17 cellular contexts compared by ENCODE assay signal in the genomic region with DNA sequence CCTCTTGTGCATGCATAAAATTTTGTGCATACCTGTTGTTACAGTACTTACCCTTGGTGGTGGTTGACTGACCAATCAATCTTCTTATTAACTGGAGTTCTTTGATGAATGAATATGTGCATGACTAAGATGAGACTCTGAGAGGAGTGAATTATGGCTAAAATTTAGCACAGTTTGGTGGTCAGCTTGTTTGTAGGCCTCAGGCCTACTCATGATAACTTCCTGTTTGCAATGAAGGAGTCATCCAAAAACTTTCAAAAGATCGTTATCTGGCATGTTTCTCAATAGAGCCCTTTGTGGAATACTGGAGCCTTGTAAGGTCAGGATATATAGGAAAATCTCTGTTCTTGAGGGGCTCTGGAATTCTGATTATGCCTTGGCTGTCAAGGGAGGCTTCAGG.
A peak's percentile ranks its signal among the peaks of the same experiment; 100 is the strongest.
DNase-seq lines count a peak whose midpoint lies in the region; ATAC-seq, FAIRE-seq and TF ChIP-seq lines count a peak whose summit lies in the region.
"Had no signal": no experiment of that assay in that cellular context is flagged by ENCODE, and none has a peak within 500 bp of the region (broad histone marks: within the 10 kb centered on the region; RNA-seq: fewer than 3 reads in every experiment).

No MANE protein-coding gene starts in this region.

- no peaks in the 10 kb centered on the region for H3K9me1 ChIP-seq in keratinocyte (ENCODE audit: control insufficient read depth, extremely low read depth, insufficient read depth, low read length)

- dilution Hi-C loops in keratinocyte (cut with MboI; ENCODE audit: extremely low pct_ligation_motif_present, low sequenced_read_pairs): no loop called here

- TF ChIP-seq CTCF in keratinocyte (optimal IDR thresholded peaks at IDR 0.05 in 1 of 3, IDR thresholded peaks at IDR 0.05 in 1 of 3, conservative IDR thresholded peaks at IDR 0.05 in 1 of 3; ENCODE audit: extremely low read depth in 1 of 3, insufficient read depth in 2 of 3, low read length in 3 of 3) (no peak), GM23338 (conservative IDR thresholded peaks at IDR 0.05; ENCODE audit: low read depth in 2 of 2) (no peak)

- peak; percentile 38 for DNase-seq in AG20443 (ENCODE audit: low spot score)
- peak; percentile 96 for DNase-seq in HT1080 (ENCODE audit: low read depth)
- DNase-seq in amniotic epithelial cell (ENCODE audit: low read depth): peak; percentile 76
- peak; percentile 35 for DNase-seq in keratinocyte (ENCODE audit: low read depth, low spot score)
- DNase-seq in GM23338 (ENCODE audit: low spot score): no peak
- no peak for DNase-seq in NCI-H2029 treated with DMSO at 0.1 percent for 48 hours (lab: John Stamatoyannopoulos, UW)
- DNase-seq in stimulated activated naive CD4-positive, alpha-beta T cell (lab: John Stamatoyannopoulos, UW): no peak
- DNase-seq: activated T-cell treated with anti-CD3 and anti-CD28 coated beads, Interleukin-2, amount 50 U/mL, for 24 hours; dermis blood vessel endothelial cell; DND-41; NCI-H2107; posterior cingulate gyrus had no signal

- peaks cover 2% of the 10 kb centered on the region for H3K9me3 ChIP-seq in keratinocyte (ENCODE audit: control insufficient read depth, low read depth, low read length)

- FAIRE-seq in keratinocyte (lab: Jason Lieb, UNC): peak; percentile 70
- FAIRE-seq: islet of Langerhans, urothelium cell line had no signal

- 0 out of 2 replicates have a peak, but pooled peaks cover 2% of the 10 kb centered on the region for H3K9me2 ChIP-seq in GM23338 (ENCODE audit: insufficient read depth)

- no peak overlapping the region for H3K4me3 ChIP-seq in keratinocyte (ENCODE audit: control insufficient read depth in 2 of 3, extremely low read depth in 1 of 3, insufficient read depth in 2 of 3, low read depth in 1 of 3, low read length in 3 of 3)
- H3K4me3 ChIP-seq in GM23338: no peak overlapping the region
- H3K4me3 ChIP-seq: BLaER1 treated with 17β-estradiol and CSF1 and Interleukin-3, amounts not matched to agents 10 nM and 100 nM had no signal

- no peak overlapping the region for H3K27ac Mint-ChIP-seq in GM23338
- H3K27ac Mint-ChIP-seq: activated T-cell treated with anti-CD3 and anti-CD28 coated beads, Interleukin-2, amount 50 U/mL, for 24 hours had no signal

- no peak overlapping the region for H3K9ac ChIP-seq in keratinocyte (ENCODE audit: control insufficient read depth, extremely low read depth, insufficient read depth, low read length)
- H3K9ac ChIP-seq: BLaER1 treated with 17β-estradiol and CSF1 and Interleukin-3, amounts not matched to agents 10 nM and 100 nM; KMS-11 had no signal

- H3K27ac ChIP-seq in keratinocyte (ENCODE audit: control insufficient read depth, insufficient read depth, low read length): no peak overlapping the region
- H3K27ac ChIP-seq in GM23338 (ENCODE audit: low read depth): no peak overlapping the region
- H3K27ac ChIP-seq: BLaER1 treated with 17β-estradiol and CSF1 and Interleukin-3, amounts not matched to agents 10 nM and 100 nM; KMS-11 had no signal

- H4K20me1 ChIP-seq in keratinocyte (ENCODE audit: control insufficient read depth, extremely low read depth, insufficient read depth, low read length): no peaks in the 10 kb centered on the region
- H4K20me1 ChIP-seq in GM23338 (replicated peaks; ENCODE audit: insufficient read depth): no peaks in the 10 kb centered on the region
- H4K20me1 ChIP-seq: BLaER1 treated with 17β-estradiol and CSF1 and Interleukin-3, amounts not matched to agents 10 nM and 100 nM had no signal

- H3K4me1 ChIP-seq in keratinocyte (ENCODE audit: control insufficient read depth, extremely low read depth, insufficient read depth, low read length): peaks cover 10% of the 10 kb centered on the region
- no peaks in the 10 kb centered on the region for H3K4me1 ChIP-seq in GM23338 (ENCODE audit: insufficient read depth)
- H3K4me1 ChIP-seq: BLaER1 treated with 17β-estradiol and CSF1 and Interleukin-3, amounts not matched to agents 10 nM and 100 nM had no signal

- no peaks in the 10 kb centered on the region for H3K27me3 ChIP-seq in keratinocyte (ENCODE audit: control insufficient read depth, extremely low read depth, insufficient read depth, low read length)
- no peaks in the 10 kb centered on the region for H3K27me3 ChIP-seq in GM23338 (ENCODE audit: insufficient read depth)
- H3K27me3 ChIP-seq: BLaER1 treated with 17β-estradiol and CSF1 and Interleukin-3, amounts not matched to agents 10 nM and 100 nM had no signal

- no peaks in the 10 kb centered on the region for H3K27me3 Mint-ChIP-seq in GM23338 (ENCODE audit: insufficient read depth, low read depth, poor library complexity)
- H3K27me3 Mint-ChIP-seq: activated T-cell treated with anti-CD3 and anti-CD28 coated beads, Interleukin-2, amount 50 U/mL, for 24 hours had no signal

- H3K4me3 Mint-ChIP-seq in GM23338: no peak overlapping the region
- H3K4me3 Mint-ChIP-seq: activated T-cell treated with anti-CD3 and anti-CD28 coated beads, Interleukin-2, amount 50 U/mL, for 24 hours had no signal

- no peak for ATAC-seq in GM23338
- ATAC-seq in GM21786 (IDR thresholded peaks at IDR 0.05; ENCODE audit: unreplicated experiment): no peak

- no peaks in the 10 kb centered on the region for H3F3A ChIP-seq in GM23338 (replicated peaks; ENCODE audit: low read depth)

- no peaks in the 10 kb centered on the region for H3K79me2 ChIP-seq in keratinocyte (ENCODE audit: control insufficient read depth, insufficient read depth, low read length)
- H3K79me2 ChIP-seq in GM23338 (replicated peaks; ENCODE audit: insufficient read depth): no peaks in the 10 kb centered on the region

- H2AFZ ChIP-seq in keratinocyte (ENCODE audit: control insufficient read depth, low read length) (peak overlapping the region; percentile 14), GM23338 (no peak overlapping the region)

- no peaks in the 10 kb centered on the region for H3K4me1 Mint-ChIP-seq in GM23338

- H3K36me3 ChIP-seq in keratinocyte (ENCODE audit: control insufficient read depth in 2 of 2, extremely low read depth in 1 of 2, insufficient read depth in 2 of 2, low read length in 2 of 2): no peaks in the 10 kb centered on the region
- H3K36me3 ChIP-seq in GM23338 (ENCODE audit: insufficient read depth): no peaks in the 10 kb centered on the region
- H3K36me3 ChIP-seq: BLaER1 treated with 17β-estradiol and CSF1 and Interleukin-3, amounts not matched to agents 10 nM and 100 nM had no signal

- H3K36me3 Mint-ChIP-seq in GM23338 (ENCODE audit: low read depth): no peaks in the 10 kb centered on the region; the same call in 1 of the 3 replicates

- H3K4me2 ChIP-seq in keratinocyte (ENCODE audit: control insufficient read depth, extremely low read depth, insufficient read depth, low read depth, low read length) (no peak overlapping the region), GM23338 (no peak overlapping the region)
- H3K4me2 ChIP-seq: BLaER1 treated with 17β-estradiol and CSF1 and Interleukin-3, amounts not matched to agents 10 nM and 100 nM; KMS-11 had no signal

- H3K9me3 Mint-ChIP-seq in GM23338: peaks cover 9% of the 10 kb centered on the region; the same call in 2 of the 3 replicates

TF ChIP-seq in GM23338, 12 proteins besides CTCF, POLR2A, EP300 and RAD21 (continues in another document):
- TF ChIP-seq ZNF114 (CRISPR knock-in tag; IDR thresholded peaks at IDR 0.05) (no peak), REST (IDR thresholded peaks at IDR 0.05; ENCODE audit: unreplicated experiment) (no peak), JUNB (IDR thresholded peaks at IDR 0.05; ENCODE audit: unreplicated experiment) (no peak), CREB1 (CRISPR knock-in tag; IDR thresholded peaks at IDR 0.05; ENCODE audit: low read depth) (no peak), EZH2phosphoT487 (IDR thresholded peaks at IDR 0.05; ENCODE audit: unreplicated experiment) (no peak), ZNF331 (CRISPR knock-in tag; IDR thresholded peaks at IDR 0.05; ENCODE audit: low read depth) (no peak), NANOG (IDR thresholded peaks at IDR 0.05; ENCODE audit: borderline replicate concordance) (no peak), EZH2 (IDR thresholded peaks at IDR 0.05; ENCODE audit: low read depth, unreplicated experiment) (no peak), STAT1 (IDR thresholded peaks at IDR 0.05; ENCODE audit: unreplicated experiment) (no peak), POLR2AphosphoS5 (IDR thresholded peaks at IDR 0.05; ENCODE audit: low read depth) (no peak)
- TF ChIP-seq, protein P1, sequence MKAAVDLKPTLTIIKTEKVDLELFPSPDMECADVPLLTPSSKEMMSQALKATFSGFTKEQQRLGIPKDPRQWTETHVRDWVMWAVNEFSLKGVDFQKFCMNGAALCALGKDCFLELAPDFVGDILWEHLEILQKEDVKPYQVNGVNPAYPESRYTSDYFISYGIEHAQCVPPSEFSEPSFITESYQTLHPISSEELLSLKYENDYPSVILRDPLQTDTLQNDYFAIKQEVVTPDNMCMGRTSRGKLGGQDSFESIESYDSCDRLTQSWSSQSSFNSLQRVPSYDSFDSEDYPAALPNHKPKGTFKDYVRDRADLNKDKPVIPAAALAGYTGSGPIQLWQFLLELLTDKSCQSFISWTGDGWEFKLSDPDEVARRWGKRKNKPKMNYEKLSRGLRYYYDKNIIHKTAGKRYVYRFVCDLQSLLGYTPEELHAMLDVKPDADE (IDR thresholded peaks at IDR 0.05): no peak

Comparison
In these comparisons a context has a peak if more than half of its experiments do, and no peak if none do; other contexts are left out.
1. DNase-seq: peak in AG20443 (single experiment), HT1080 (single experiment), amniotic epithelial cell (single experiment) and keratinocyte (single experiment); none in GM23338 (single experiment), NCI-H2029 treated with DMSO at 0.1 percent for 48 hours (single experiment) and stimulated activated naive CD4-positive, alpha-beta T cell (0 of 6).